Comparison of ENCODE assay signal across 17 cellular contexts in genomic region chr5:95928724-95929253, GRCh38. TPM values are rescaled to one million over a fixed set of nuclear protein-coding genes. Genes with fewer than 3 reads are reported as not detected.
DNase-seq lines count a peak whose midpoint lies in the region; ATAC-seq and TF ChIP-seq lines count a peak whose summit lies in the region.
"Had no signal": no experiment of that assay in that cellular context is flagged by ENCODE, and none has a peak within 500 bp of the region (broad histone marks: within the 10 kb centered on the region; RNA-seq: fewer than 3 reads in every experiment).

No MANE protein-coding gene starts in this region.

- H3K27me3 ChIP-seq in breast epithelium: no peaks in the 10 kb centered on the region
- H3K27me3 ChIP-seq in OCI-LY3 (ENCODE audit: low read depth, low read length): no peaks in the 10 kb centered on the region
- no peaks in the 10 kb centered on the region for H3K27me3 ChIP-seq in subcutaneous abdominal adipose tissue (ENCODE audit: control insufficient read depth in 5 of 5, insufficient read depth in 4 of 5, low read length in 5 of 5)
- H3K27me3 ChIP-seq in adrenal gland: no peaks in the 10 kb centered on the region
- no peaks in the 10 kb centered on the region for H3K27me3 ChIP-seq in sigmoid colon
- H3K27me3 ChIP-seq: body of pancreas had no signal

- no peak overlapping the region for H3K27ac ChIP-seq in breast epithelium
- peak overlapping the region; percentile 89 for H3K27ac ChIP-seq in OCI-LY3 (ENCODE audit: low read length)
- peak overlapping the region; percentile 0 for H3K27ac ChIP-seq in subcutaneous abdominal adipose tissue (ENCODE audit: low read depth, low read length)
- H3K27ac ChIP-seq in adrenal gland: no peak overlapping the region
- no peak overlapping the region for H3K27ac ChIP-seq in sigmoid colon
- H3K27ac ChIP-seq: prostate gland had no signal

- H3K27me3 Mint-ChIP-seq in MCF 10A (ENCODE audit: insufficient read depth, unreplicated experiment): no peaks in the 10 kb centered on the region
- H3K27me3 Mint-ChIP-seq in central memory CD8-positive, alpha-beta T cell: no peaks in the 10 kb centered on the region

- DNase-seq in MCF 10A (ENCODE audit: unreplicated experiment): no peak
- DNase-seq in breast epithelium (ENCODE audit: low spot score in 2 of 2): no peak
- DNase-seq in central memory CD8-positive, alpha-beta T cell (ENCODE audit: low spot score in 2 of 2): no peak
- no peak for DNase-seq in adrenal gland
- DNase-seq in A172 (ENCODE audit: low spot score): no peak
- DNase-seq in sigmoid colon: no peak
- DNase-seq: activated effector memory CD4-positive, alpha-beta T cell treated with Interleukin-2 at 50 U/mL for 16 hours; AML-193; body of pancreas; NCI-H1105; NCI-H2171; NCI-H82; stimulated activated CD4-positive, alpha-beta T cell treated with anti-CD3 and anti-CD28 coated beads, Interleukin-12 subunit alpha, Interleukin-12 subunit beta, amount 100 ng/mL, for 4 hours had no signal

- H3K4me2 ChIP-seq in OCI-LY3 (ENCODE audit: low read length): peak overlapping the region; percentile 90

- H3K36me3 Mint-ChIP-seq in MCF 10A (ENCODE audit: insufficient read depth, unreplicated experiment): peaks cover 24% of the 10 kb centered on the region
- peaks cover 7% of the 10 kb centered on the region for H3K36me3 Mint-ChIP-seq in central memory CD8-positive, alpha-beta T cell (ENCODE audit: insufficient read depth)

- peaks cover 45% of the 10 kb centered on the region for H3K4me1 Mint-ChIP-seq in MCF 10A (ENCODE audit: insufficient read depth, unreplicated experiment)
- H3K4me1 Mint-ChIP-seq in central memory CD8-positive, alpha-beta T cell: peaks cover 13% of the 10 kb centered on the region

- peaks cover 50% of the 10 kb centered on the region for H3K79me2 ChIP-seq in OCI-LY3 (ENCODE audit: low read length)

- TF ChIP-seq POLR2A in breast epithelium (IDR thresholded peaks at IDR 0.05) (no peak), adrenal gland (IDR thresholded peaks at IDR 0.05) (no peak), sigmoid colon (IDR thresholded peaks at IDR 0.05) (no peak)

- CTCF ChIA-PET in MCF 10A (lab: Yijun Ruan, JAX): interaction anchor here (0.5 to 1.3 kb wide), 2 partner anchors 15 to 425 kb away, joined by 3 read pairs; no protein-coding TSS in a partner anchor

- no peaks in the 10 kb centered on the region for H3K9me3 Mint-ChIP-seq in MCF 10A (ENCODE audit: unreplicated experiment)
- H3K9me3 Mint-ChIP-seq in central memory CD8-positive, alpha-beta T cell: no peaks in the 10 kb centered on the region

- peak overlapping the region; percentile 63; the same call in 1 of the 2 replicates for H3K9ac ChIP-seq in OCI-LY3 (ENCODE audit: low read length)
- H3K9ac ChIP-seq in subcutaneous abdominal adipose tissue (ENCODE audit: low read length in 5 of 5): no peak overlapping the region

- TF ChIP-seq CTCF in MCF 10A (IDR thresholded peaks at IDR 0.05; ENCODE audit: unreplicated experiment) (no peak), breast epithelium (IDR thresholded peaks at IDR 0.05) (no peak), OCI-LY3 (IDR thresholded peaks at IDR 0.05; ENCODE audit: low read depth, low read length) (no peak), adrenal gland (IDR thresholded peaks at IDR 0.05) (no peak), sigmoid colon (IDR thresholded peaks at IDR 0.05) (no peak)

- no TSS peak for BruUV-seq in MCF 10A (replicated peaks; lab: Mats Ljungman, UMichigan)

- H2AFZ ChIP-seq in OCI-LY3 (ENCODE audit: low read depth, low read length): no peak overlapping the region

- H4K20me1 ChIP-seq in OCI-LY3 (ENCODE audit: insufficient read depth, low read length): no peaks in the 10 kb centered on the region

- H3K27ac Mint-ChIP-seq in MCF 10A (ENCODE audit: low read depth, unreplicated experiment): peak overlapping the region; percentile 28
- H3K27ac Mint-ChIP-seq in central memory CD8-positive, alpha-beta T cell (ENCODE audit: low read depth): peak overlapping the region; percentile 2

- WGBS in adrenal gland, 4 donors: 97 to 99% (median 98%) methylated on average over 7 of the region's 7 CpGs
- 98% methylated on average over 7 of the region's 7 CpGs for WGBS in sigmoid colon, 2 donors

- H3K4me1 ChIP-seq in breast epithelium: peaks cover 0 to 3% of the 10 kb centered on the region in 2 donors
- peaks cover 93% of the 10 kb centered on the region for H3K4me1 ChIP-seq in OCI-LY3 (ENCODE audit: low read length)
- H3K4me1 ChIP-seq in subcutaneous abdominal adipose tissue (ENCODE audit: control insufficient read depth in 5 of 5, insufficient read depth in 5 of 5, low read length in 5 of 5): peaks cover 0 to 38% (median 19%) of the 10 kb centered on the region in 5 donors
- peaks cover 0 to 11% of the 10 kb centered on the region in 2 donors for H3K4me1 ChIP-seq in adrenal gland (replicated peaks in 1 of 2)
- H3K4me1 ChIP-seq in sigmoid colon: no peaks in the 10 kb centered on the region

- TF ChIP-seq EP300 in sigmoid colon (IDR thresholded peaks at IDR 0.05): no peak

- no peak overlapping the region for H3K4me3 ChIP-seq in breast epithelium
- H3K4me3 ChIP-seq in OCI-LY3 (ENCODE audit: low read length): peak overlapping the region; percentile 64
- H3K4me3 ChIP-seq in subcutaneous abdominal adipose tissue (ENCODE audit: low read depth in 1 of 5, low read length in 5 of 5): no peak overlapping the region
- H3K4me3 ChIP-seq in adrenal gland: no peak overlapping the region
- no peak overlapping the region for H3K4me3 ChIP-seq in sigmoid colon
- H3K4me3 ChIP-seq: body of pancreas, prostate gland had no signal

- POLR2A ChIA-PET in MCF 10A (lab: Yijun Ruan, JAX): interaction anchor here (0.8 to 1.0 kb wide), 2 partner anchors 21 to 29 kb away, joined by 3 to 4 read pairs; no protein-coding TSS in a partner anchor

- intact Hi-C loops in MCF 10A (cut with micrococcal nuclease) (no loop called here), breast epithelium (cut with DNase I; ENCODE audit: low total_unique reads) (no loop called here), adrenal gland (cut with DNase I) (no loop called here), sigmoid colon (cut with DNase I) (no loop called here)

- H3K4me3 Mint-ChIP-seq in MCF 10A (ENCODE audit: unreplicated experiment): no peak overlapping the region
- H3K4me3 Mint-ChIP-seq in central memory CD8-positive, alpha-beta T cell: no peak overlapping the region

- H3K9me3 ChIP-seq in breast epithelium: no peaks in the 10 kb centered on the region
- no peaks in the 10 kb centered on the region for H3K9me3 ChIP-seq in OCI-LY3 (ENCODE audit: insufficient read depth, low read length)
- no peaks in the 10 kb centered on the region for H3K9me3 ChIP-seq in subcutaneous abdominal adipose tissue (ENCODE audit: control insufficient read depth in 5 of 5, low read length in 5 of 5)
- H3K9me3 ChIP-seq in adrenal gland (replicated peaks in 1 of 3): no peaks in the 10 kb centered on the region
- H3K9me3 ChIP-seq in sigmoid colon: no peaks in the 10 kb centered on the region
- H3K9me3 ChIP-seq: body of pancreas, prostate gland had no signal

- ATAC-seq in central memory CD8-positive, alpha-beta T cell (replicated peaks; ENCODE audit: extremely low read depth, poor library complexity, severe bottlenecking): no peak
- ATAC-seq: body of pancreas, left lobe of liver had no signal

- H3K36me3 ChIP-seq in breast epithelium (no peaks in the 10 kb centered on the region), OCI-LY3 (replicated peaks; ENCODE audit: low read depth, low read length) (peaks cover 16% of the 10 kb centered on the region), subcutaneous abdominal adipose tissue (ENCODE audit: control insufficient read depth in 5 of 5, insufficient read depth in 5 of 5, low read length in 5 of 5) (peaks cover 0 to 2% (median 0%) of the 10 kb centered on the region in 5 donors), adrenal gland (replicated peaks in 1 of 2) (no peaks in the 10 kb centered on the region), sigmoid colon (no peaks in the 10 kb centered on the region)
- H3K36me3 ChIP-seq: prostate gland had no signal

RNA-seq across cellular contexts. Expression of gene ELL2, which starts 32.9 kb away (rescaled TPM):
- total RNA-seq in MCF 10A (2022) (144 and 147 TPM in 2 replicates), breast epithelium (100 to 1,000 TPM in 2 of 3 donors, 10 to 100 TPM in 1; 95.7 to 211 (median 168) TPM), adrenal gland (10 to 100 TPM in 7 of 8 donors, 1 to 10 TPM in 1; 7.1 to 27.5 (median 19.5) TPM), sigmoid colon (10 to 100 TPM; 26.6 to 35.3 (median 29.8) TPM)
- polyA plus RNA-seq in adrenal gland (10 to 100 TPM in 1 of 3 donors, 1 to 10 TPM in 2; 7.8 to 16.4 (median 9.5) TPM), sigmoid colon (10 to 100 TPM in 2 of 3 donors, 1 to 10 TPM in 1; 6.7 to 17.8 (median 10.2) TPM)
- 67.1 and 82.5 TPM in 2 replicates for total RNA-seq in A172 (2014; rRNA removed; shearing (Covaris generic))

Comparison
In these comparisons a context has a peak if more than half of its experiments do, and no peak if none do; other contexts are left out.
1. H3K27ac ChIP-seq: peak in OCI-LY3 (single experiment) and subcutaneous abdominal adipose tissue (single experiment); none in breast epithelium (0 of 2), adrenal gland (0 of 5) and sigmoid colon (0 of 4).